ENCODE assay signal across 20 cellular contexts in genomic region chr6:12048609-12049008, GRCh38. TPM values are rescaled to one million over a fixed set of nuclear protein-coding genes. Genes with fewer than 3 reads are reported as not detected.
A peak's percentile ranks its signal among the peaks of the same experiment; 100 is the strongest.
DNase-seq lines count a peak whose midpoint lies in the region; ATAC-seq and TF ChIP-seq lines count a peak whose summit lies in the region.
"Had no signal": no experiment of that assay in that cellular context is flagged by ENCODE, and none has a peak within 500 bp of the region (broad histone marks: within the 10 kb centered on the region; RNA-seq: fewer than 3 reads in every experiment).

No MANE protein-coding gene starts in this region.

- peaks cover 19% of the 10 kb centered on the region for H3K36me3 Mint-ChIP-seq in T-helper 2 cell treated with Interferon-gamma antibody and Interleukin-4, amounts not matched to agents 5 μg/mL and 100 μg/mL, for 36 hours (ENCODE audit: low read depth)
- H3K36me3 Mint-ChIP-seq in activated T-helper 1 cell treated with anti-CD3 and anti-CD28 coated beads, Interleukin-12 subunit alpha, Interleukin-12 subunit beta, Interleukin-2, Interleukin-4 antibody, amounts not matched to agents 30 ng/mL and 10 ng/mL and 1 ng/mL, durations not matched to agents 14 hours and 24 hours and 36 hours (ENCODE audit: low read depth) = peaks cover 26% of the 10 kb centered on the region
- peaks cover 24% of the 10 kb centered on the region for H3K36me3 Mint-ChIP-seq in nephron progenitor cell (ENCODE audit: low read depth)

- H3K9me3 Mint-ChIP-seq in T-helper 2 cell treated with Interferon-gamma antibody and Interleukin-4, amounts not matched to agents 5 μg/mL and 100 μg/mL, for 36 hours = no peaks in the 10 kb centered on the region
- no peaks in the 10 kb centered on the region for H3K9me3 Mint-ChIP-seq in activated T-helper 1 cell treated with anti-CD3 and anti-CD28 coated beads, Interleukin-12 subunit alpha, Interleukin-12 subunit beta, Interleukin-2, Interleukin-4 antibody, amounts not matched to agents 30 ng/mL and 10 ng/mL and 1 ng/mL, durations not matched to agents 14 hours and 24 hours and 36 hours
- H3K9me3 Mint-ChIP-seq in nephron progenitor cell = no peaks in the 10 kb centered on the region
- H3K9me3 Mint-ChIP-seq: H9 had no signal

- no peaks in the 10 kb centered on the region for H4K20me1 ChIP-seq in GM23248 (ENCODE audit: insufficient read depth)

- peak overlapping the region; percentile 67 for H3K27ac Mint-ChIP-seq in T-helper 2 cell treated with Interferon-gamma antibody and Interleukin-4, amounts not matched to agents 5 μg/mL and 100 μg/mL, for 36 hours
- peak overlapping the region; percentile 86 for H3K27ac Mint-ChIP-seq in activated T-helper 1 cell treated with anti-CD3 and anti-CD28 coated beads, Interleukin-12 subunit alpha, Interleukin-12 subunit beta, Interleukin-2, Interleukin-4 antibody, amounts not matched to agents 30 ng/mL and 10 ng/mL and 1 ng/mL, durations not matched to agents 14 hours and 24 hours and 36 hours
- H3K27ac Mint-ChIP-seq in nephron progenitor cell = peak overlapping the region; percentile 54

- WGBS in GM23248 (ENCODE audit: low coverage in 1 of 2, low lambda C conversion rate in 2 of 2, missing lambda C conversion rate in 2 of 2), 2 experiments = 89 to 95% methylated on average over 2 of the region's 2 CpGs

- H3K4me3 Mint-ChIP-seq in T-helper 2 cell treated with Interferon-gamma antibody and Interleukin-4, amounts not matched to agents 5 μg/mL and 100 μg/mL, for 36 hours = peak overlapping the region; percentile 11
- peak overlapping the region; percentile 20 for H3K4me3 Mint-ChIP-seq in activated T-helper 1 cell treated with anti-CD3 and anti-CD28 coated beads, Interleukin-12 subunit alpha, Interleukin-12 subunit beta, Interleukin-2, Interleukin-4 antibody, amounts not matched to agents 30 ng/mL and 10 ng/mL and 1 ng/mL, durations not matched to agents 14 hours and 24 hours and 36 hours
- H3K4me3 Mint-ChIP-seq in nephron progenitor cell = no peak overlapping the region
- H3K4me3 Mint-ChIP-seq: H9 had no signal

- no peaks in the 10 kb centered on the region for H3K9me3 ChIP-seq in GM23248 (ENCODE audit: low read depth)
- H3K9me3 ChIP-seq: SK-N-SH, transverse colon had no signal

- intact Hi-C loops in activated T-helper 1 cell treated with anti-CD3 and anti-CD28 coated beads, Interleukin-12 subunit alpha, Interleukin-12 subunit beta, Interleukin-2, Interleukin-4 antibody, amounts not matched to agents 30 ng/mL and 10 ng/mL and 1 ng/mL, durations not matched to agents 14 hours and 24 hours and 36 hours (cut with micrococcal nuclease) = loop anchor here (1.0 kb wide), 1 partner anchor 334 kb away; no protein-coding TSS in a partner anchor

- no peaks in the 10 kb centered on the region for H3K9me2 ChIP-seq in GM23248 (ENCODE audit: insufficient read depth)
- H3K9me2 ChIP-seq: SK-N-SH had no signal

- H3K4me1 ChIP-seq in GM23248 (ENCODE audit: insufficient read depth) = peaks cover 12% of the 10 kb centered on the region; the same call in 1 of the 2 replicates

- H3F3A ChIP-seq in GM23248 (ENCODE audit: insufficient read depth) = no peaks in the 10 kb centered on the region

- H2AFZ ChIP-seq in GM23248 = no peak overlapping the region

- no peak overlapping the region for H3K4me2 ChIP-seq in GM23248 (ENCODE audit: unreplicated experiment)
- H3K4me2 ChIP-seq: SK-N-SH had no signal

- H3K4me1 Mint-ChIP-seq in T-helper 2 cell treated with Interferon-gamma antibody and Interleukin-4, amounts not matched to agents 5 μg/mL and 100 μg/mL, for 36 hours (ENCODE audit: low read depth) = peaks cover 63% of the 10 kb centered on the region
- peaks cover 80% of the 10 kb centered on the region for H3K4me1 Mint-ChIP-seq in activated T-helper 1 cell treated with anti-CD3 and anti-CD28 coated beads, Interleukin-12 subunit alpha, Interleukin-12 subunit beta, Interleukin-2, Interleukin-4 antibody, amounts not matched to agents 30 ng/mL and 10 ng/mL and 1 ng/mL, durations not matched to agents 14 hours and 24 hours and 36 hours (ENCODE audit: low read depth)
- peaks cover 31% of the 10 kb centered on the region for H3K4me1 Mint-ChIP-seq in nephron progenitor cell

- no peaks in the 10 kb centered on the region for H3K27me3 Mint-ChIP-seq in T-helper 2 cell treated with Interferon-gamma antibody and Interleukin-4, amounts not matched to agents 5 μg/mL and 100 μg/mL, for 36 hours (ENCODE audit: low read depth)
- no peaks in the 10 kb centered on the region for H3K27me3 Mint-ChIP-seq in activated T-helper 1 cell treated with anti-CD3 and anti-CD28 coated beads, Interleukin-12 subunit alpha, Interleukin-12 subunit beta, Interleukin-2, Interleukin-4 antibody, amounts not matched to agents 30 ng/mL and 10 ng/mL and 1 ng/mL, durations not matched to agents 14 hours and 24 hours and 36 hours (ENCODE audit: insufficient read depth)
- H3K27me3 Mint-ChIP-seq in nephron progenitor cell (ENCODE audit: low read depth, poor library complexity) = no peaks in the 10 kb centered on the region

- no peak overlapping the region for H3K4me3 ChIP-seq in GM23248
- H3K4me3 ChIP-seq: transverse colon had no signal

- TF ChIP-seq CTCF in nephron progenitor cell (IDR thresholded peaks at IDR 0.05) (no peak), omental fat pad (IDR thresholded peaks at IDR 0.05) (no peak)

- H3K79me2 ChIP-seq in GM23248 (ENCODE audit: insufficient read depth) = peaks cover 42% of the 10 kb centered on the region

- H3K27ac ChIP-seq in GM23248 = 0 out of 2 replicates have a peak overlapping the region, but pooled peaks have one; percentile 13

- H3K36me3 ChIP-seq in GM23248 (ENCODE audit: low read depth) = no peaks in the 10 kb centered on the region
- H3K36me3 ChIP-seq: transverse colon had no signal

- in situ Hi-C loops in GM23248 (cut with MboI) = no loop called here

- H3K9ac ChIP-seq in GM23248 = no peak overlapping the region
- H3K9ac ChIP-seq: SK-N-SH had no signal

- no peaks in the 10 kb centered on the region for H3K27me3 ChIP-seq in GM23248 (replicated peaks; ENCODE audit: insufficient read depth)
- H3K27me3 ChIP-seq: transverse colon had no signal

- no peak for ATAC-seq in GM19351 (IDR thresholded peaks at IDR 0.05; ENCODE audit: unreplicated experiment)
- ATAC-seq in GM21737 (IDR thresholded peaks at IDR 0.05; ENCODE audit: unreplicated experiment) = no peak
- no peak for ATAC-seq in omental fat pad (ENCODE audit: low FRiP score)
- ATAC-seq: Panc1 had no signal

- no peak for DNase-seq in T-helper 2 cell treated with Interferon-gamma antibody and Interleukin-4, amounts not matched to agents 5 μg/mL and 100 μg/mL, for 36 hours (ENCODE audit: low spot score)
- no peak for DNase-seq in T-helper 2 cell
- peak; percentile 26 for DNase-seq in GM23248
- no peak for DNase-seq in activated T-helper 1 cell treated with anti-CD3 and anti-CD28 coated beads, Interleukin-12 subunit alpha, Interleukin-12 subunit beta, Interleukin-2, Interleukin-4 antibody, amounts not matched to agents 30 ng/mL and 10 ng/mL and 1 ng/mL, durations not matched to agents 14 hours and 24 hours and 36 hours (ENCODE audit: low spot score)
- no peak for DNase-seq in nephron progenitor cell
- no peak for DNase-seq in omental fat pad (ENCODE audit: low spot score)
- DNase-seq: 8988T; cortex of kidney; H9; mesendoderm; MM.1S; NCI-H2081; NCI-H69; SK-N-SH; stimulated activated CD4-positive, alpha-beta T cell treated with anti-CD3 and anti-CD28 coated beads, Interleukin-4, amount 100 ng/mL, for 1 hour; stimulated activated CD8-positive, alpha-beta memory T cell treated with anti-CD3 and anti-CD28 coated beads, Interleukin-4, amount 100 ng/mL, for 48 hours; transverse colon had no signal

RNA-seq across cellular contexts. Expression of gene HIVEP1, which starts 36.5 kb away (rescaled TPM):
- total RNA-seq in GM23248 (2014; rRNA removed; shearing (Covaris generic)) = 7.1 and 15.2 TPM in 2 replicates
- 3.3 and 3.8 TPM in 2 replicates for polyA plus RNA-seq in GM23248 (2016; fragmentation: Nextera tagmentation; extraction: Ambion mirVana)
- total RNA-seq in activated T-helper 1 cell treated with anti-CD3 and anti-CD28 coated beads, Interleukin-12 subunit alpha, Interleukin-12 subunit beta, Interleukin-2, Interleukin-4 antibody, amounts not matched to agents 30 ng/mL and 10 ng/mL and 1 ng/mL, durations not matched to agents 14 hours and 24 hours and 36 hours = 69.8 and 72.7 TPM in 2 replicates
- 10 to 100 TPM; 21.6 to 59.4 (median 34.5) TPM for total RNA-seq in omental fat pad
